Comparison of ENCODE assay signal across 25 cellular contexts in genomic region chr5:77871946-77872345, GRCh38.
"Had no signal": no experiment of that assay in that cellular context is flagged by ENCODE, and none has a peak within 500 bp of the region (broad histone marks: within the 10 kb centered on the region; RNA-seq: fewer than 3 reads in every experiment).

No MANE protein-coding gene starts in this region.

- H3K27ac Mint-ChIP-seq: memory B cell; naive thymus-derived CD4-positive, alpha-beta T cell; nephron; neural progenitor cell; stimulated activated effector memory CD8-positive, alpha-beta T cell treated with anti-CD3 and anti-CD28 coated beads, Interleukin-12 subunit alpha, Interleukin-12 subunit beta, amount 100 ng/mL, for 72 hours; type B pancreatic cell had no signal

- H3K4me3 Mint-ChIP-seq: memory B cell; naive thymus-derived CD4-positive, alpha-beta T cell; nephron; neural progenitor cell; stimulated activated effector memory CD8-positive, alpha-beta T cell treated with anti-CD3 and anti-CD28 coated beads, Interleukin-12 subunit alpha, Interleukin-12 subunit beta, amount 100 ng/mL, for 72 hours; type B pancreatic cell had no signal

- H3K4me1 Mint-ChIP-seq: memory B cell; nephron; stimulated activated effector memory CD8-positive, alpha-beta T cell treated with anti-CD3 and anti-CD28 coated beads, Interleukin-12 subunit alpha, Interleukin-12 subunit beta, amount 100 ng/mL, for 72 hours had no signal

- H2AFZ ChIP-seq: neural progenitor cell had no signal

- H3K4me1 ChIP-seq: esophagus squamous epithelium, prostate gland, right atrium auricular region, stomach had no signal

- H3K4me3 ChIP-seq: coronary artery, esophagus squamous epithelium, lung, neural progenitor cell, prostate gland, right atrium auricular region, stomach, thyroid gland had no signal

- ATAC-seq: left lobe of liver; naive thymus-derived CD4-positive, alpha-beta T cell; sciatic nerve; stimulated activated effector memory CD8-positive, alpha-beta T cell treated with anti-CD3 and anti-CD28 coated beads, Interleukin-12 subunit alpha, Interleukin-12 subunit beta, amount 100 ng/mL, for 72 hours had no signal

- H3K9me3 ChIP-seq: esophagus squamous epithelium, prostate gland, right atrium auricular region, stomach, thyroid gland had no signal

- DNase-seq: dermis blood vessel endothelial cell; effector memory CD4-positive, alpha-beta T cell; erythroblast; esophagus squamous epithelium; foreskin melanocyte; hypothalamus; kidney; midbrain; naive thymus-derived CD4-positive, alpha-beta T cell; stimulated activated CD4-positive, alpha-beta T cell treated with anti-CD3 and anti-CD28 coated beads, Interleukin-2, amount 100 ng/mL, for 24 hours; stimulated activated CD4-positive, alpha-beta T cell treated with anti-CD3 and anti-CD28 coated beads, Interleukin-4, amount 100 ng/mL, for 24 hours; stimulated activated naive CD4-positive, alpha-beta T cell treated with Interleukin-2 at 50 U/mL for 16 hours; stomach; thyroid gland had no signal

- H3K27ac ChIP-seq: coronary artery, esophagus squamous epithelium, neural progenitor cell, prostate gland, right atrium auricular region, stomach, thyroid gland had no signal

- H3K9ac ChIP-seq: neural progenitor cell had no signal

- H3K36me3 Mint-ChIP-seq: naive thymus-derived CD4-positive, alpha-beta T cell; neural progenitor cell; stimulated activated effector memory CD8-positive, alpha-beta T cell treated with anti-CD3 and anti-CD28 coated beads, Interleukin-12 subunit alpha, Interleukin-12 subunit beta, amount 100 ng/mL, for 72 hours; type B pancreatic cell had no signal

- H3K36me3 ChIP-seq: esophagus squamous epithelium, neural progenitor cell, prostate gland, right atrium auricular region, stomach, thyroid gland had no signal

- H3K9me3 Mint-ChIP-seq: naive thymus-derived CD4-positive, alpha-beta T cell; nephron; stimulated activated effector memory CD8-positive, alpha-beta T cell treated with anti-CD3 and anti-CD28 coated beads, Interleukin-12 subunit alpha, Interleukin-12 subunit beta, amount 100 ng/mL, for 72 hours; type B pancreatic cell had no signal

- H3K27me3 ChIP-seq: esophagus squamous epithelium, right atrium auricular region, stomach, thyroid gland had no signal

- H3K27me3 Mint-ChIP-seq: memory B cell had no signal

- H3K4me2 ChIP-seq: neural progenitor cell had no signal
